Comparison of ENCODE assay signal across 2 cellular contexts in genomic region chr7:113054272-113054671, GRCh38. TPM values are rescaled to one million over a fixed set of nuclear protein-coding genes. Genes with fewer than 3 reads are reported as not detected.
"Had no signal": no experiment of that assay in that cellular context is flagged by ENCODE, and none has a peak within 500 bp of the region (broad histone marks: within the 10 kb centered on the region; RNA-seq: fewer than 3 reads in every experiment).

No MANE protein-coding gene starts in this region.

RNA-seq across cellular contexts. Expression of gene GPR85, which starts 32.4 kb away (rescaled TPM):
- total RNA-seq: HT-29 had no signal
- polyA plus RNA-seq: IgD-negative memory B cell had no signal
